11 cellular contexts compared by ENCODE assay signal in genomic region chr1:233114159-233114558, GRCh38.
DNase-seq lines count a peak whose midpoint lies in the region; ATAC-seq and TF ChIP-seq lines count a peak whose summit lies in the region.
"Had no signal": no experiment of that assay in that cellular context is flagged by ENCODE, and none has a peak within 500 bp of the region (broad histone marks: within the 10 kb centered on the region; RNA-seq: fewer than 3 reads in every experiment).

No MANE protein-coding gene starts in this region.

- H3K4me3 ChIP-seq in SJSA1 (no peak overlapping the region), fibroblast of the aortic adventitia (ENCODE audit: low read depth, low read length) (no peak overlapping the region)

- peak overlapping the region; percentile 100 for H3K27ac ChIP-seq in SJSA1

- H3K36me3 ChIP-seq in SJSA1, result no peaks in the 10 kb centered on the region

- H3K4me1 ChIP-seq in SJSA1 (replicated peaks), result peaks cover 33% of the 10 kb centered on the region

- CTCF ChIA-PET in activated CD4-positive, alpha-beta T cell treated with anti-CD3 and anti-CD28 coated beads, Interleukin-2, amount 10 ng/mL, durations not matched to agents 7 days and 5 days (lab: Charles Lee), result interaction anchor here (1.4 kb wide), 1 partner anchor 77 kb away, joined by 3 read pairs; no protein-coding TSS in a partner anchor

- H3K4me1 Mint-ChIP-seq in activated CD4-positive, alpha-beta T cell treated with anti-CD3 and anti-CD28 coated beads, Interleukin-2, amount 10 ng/mL, durations not matched to agents 7 days and 5 days, result peaks cover 24% of the 10 kb centered on the region

- no peaks in the 10 kb centered on the region for H3K27me3 ChIP-seq in SJSA1 (replicated peaks)

- no peaks in the 10 kb centered on the region for H3K9me3 Mint-ChIP-seq in activated CD4-positive, alpha-beta T cell treated with anti-CD3 and anti-CD28 coated beads, Interleukin-2, amount 10 ng/mL, durations not matched to agents 7 days and 5 days

- H3K27ac Mint-ChIP-seq in activated CD4-positive, alpha-beta T cell treated with anti-CD3 and anti-CD28 coated beads, Interleukin-2, amount 10 ng/mL, durations not matched to agents 7 days and 5 days, result peak overlapping the region; percentile 28

- no peaks in the 10 kb centered on the region for H3K27me3 Mint-ChIP-seq in activated CD4-positive, alpha-beta T cell treated with anti-CD3 and anti-CD28 coated beads, Interleukin-2, amount 10 ng/mL, durations not matched to agents 7 days and 5 days

- no peaks in the 10 kb centered on the region for H3K9me3 ChIP-seq in SJSA1 (replicated peaks)
- H3K9me3 ChIP-seq: SK-N-SH had no signal

- no peak for ATAC-seq in GM21786 (IDR thresholded peaks at IDR 0.05; ENCODE audit: unreplicated experiment)

- H3K36me3 Mint-ChIP-seq in activated CD4-positive, alpha-beta T cell treated with anti-CD3 and anti-CD28 coated beads, Interleukin-2, amount 10 ng/mL, durations not matched to agents 7 days and 5 days (ENCODE audit: low read depth), result peaks cover 10% of the 10 kb centered on the region

- no peak overlapping the region for H3K4me3 Mint-ChIP-seq in activated CD4-positive, alpha-beta T cell treated with anti-CD3 and anti-CD28 coated beads, Interleukin-2, amount 10 ng/mL, durations not matched to agents 7 days and 5 days

- no peak for DNase-seq in activated CD4-positive, alpha-beta T cell treated with anti-CD3 and anti-CD28 coated beads, Interleukin-2, amount 10 ng/mL, durations not matched to agents 7 days and 5 days
- DNase-seq in activated CD4-positive, alpha-beta T cell treated with anti-CD3 and anti-CD28 coated beads for 48 hours, result no peak
- DNase-seq in SJSA1 (ENCODE audit: low read depth in 1 of 2, low spot score in 2 of 2) (peak in 1 of 2 experiments; percentile 48), fibroblast of the aortic adventitia (ENCODE audit: low read depth) (peak; percentile 66), stromal cell of bone marrow (ENCODE audit: low read depth) (peak; percentile 18), NCI-H2196 (lab: John Stamatoyannopoulos, UW; ENCODE audit: unreplicated experiment) (no peak), NCI-H1105 treated with DMSO at 0.1 percent for 48 hours (lab: John Stamatoyannopoulos, UW) (no peak)
- DNase-seq: foreskin melanocyte, NCI-H1694, SK-N-SH had no signal

- TF ChIP-seq CTCF in fibroblast of the aortic adventitia (IDR thresholded peaks at IDR 0.05; ENCODE audit: insufficient read depth, low read length), result no peak

- POLR2A ChIA-PET in activated CD4-positive, alpha-beta T cell treated with anti-CD3 and anti-CD28 coated beads, Interleukin-2, amount 10 ng/mL, durations not matched to agents 7 days and 5 days (lab: Charles Lee), result no interaction called here

Comparison
In these comparisons a context has a peak if more than half of its experiments do, and no peak if none do; other contexts are left out.
1. DNase-seq: peak in fibroblast of the aortic adventitia (single experiment) and stromal cell of bone marrow (single experiment); none in activated CD4-positive, alpha-beta T cell treated with anti-CD3 and anti-CD28 coated beads, Interleukin-2, amount 10 ng/mL, durations not matched to agents 7 days and 5 days (single experiment), activated CD4-positive, alpha-beta T cell treated with anti-CD3 and anti-CD28 coated beads for 48 hours (single experiment), NCI-H2196 (single experiment) and NCI-H1105 treated with DMSO at 0.1 percent for 48 hours (single experiment).